Comparison of ENCODE assay signal across 11 cellular contexts in the genomic region with DNA sequence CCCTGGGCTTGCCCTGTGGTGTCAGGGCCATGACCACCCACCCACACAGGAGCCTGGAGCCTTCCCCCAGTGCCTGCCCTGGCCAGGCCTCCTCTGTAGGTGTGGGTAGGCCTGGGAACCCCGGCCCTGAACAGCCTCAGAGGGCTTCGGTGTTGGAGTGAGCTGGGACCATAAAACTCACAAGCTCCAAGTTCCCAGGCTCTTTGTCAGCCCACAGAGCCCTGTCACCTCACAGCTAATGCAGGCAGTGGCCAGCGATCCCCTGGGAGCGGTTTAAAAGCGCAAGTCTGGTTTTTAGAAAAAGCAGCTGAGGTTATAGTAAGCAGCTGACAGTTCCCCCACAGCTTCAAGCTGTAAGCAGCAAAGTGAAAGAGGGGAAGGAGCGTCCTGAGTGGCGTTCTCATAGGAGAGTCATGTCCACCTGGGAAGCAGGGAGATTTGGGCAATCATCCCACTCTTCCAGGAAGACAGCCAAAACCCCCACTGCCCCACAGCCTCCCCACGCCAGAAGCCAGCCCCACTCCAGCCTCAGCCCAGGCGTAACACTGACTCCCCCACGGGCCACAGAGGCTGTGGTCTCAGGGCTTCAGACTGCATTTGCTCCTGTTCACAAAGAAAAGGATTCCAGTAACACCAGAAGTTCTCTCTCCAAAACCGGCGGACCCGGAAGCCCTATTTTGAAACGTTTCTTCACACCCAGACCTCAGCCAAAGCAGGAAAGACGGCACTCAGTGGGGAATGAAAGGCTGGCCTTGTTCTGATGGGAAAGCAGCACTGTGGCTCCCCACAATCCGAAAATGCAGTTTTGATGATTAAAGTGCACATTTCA. TPM values are rescaled to one million over a fixed set of nuclear protein-coding genes. Genes with fewer than 3 reads are reported as not detected.
A peak's percentile ranks its signal among the peaks of the same experiment; 100 is the strongest.
DNase-seq lines count a peak whose midpoint lies in the region; ATAC-seq, FAIRE-seq and TF ChIP-seq lines count a peak whose summit lies in the region.
"Had no signal": no experiment of that assay in that cellular context is flagged by ENCODE, and none has a peak within 500 bp of the region (broad histone marks: within the 10 kb centered on the region; RNA-seq: fewer than 3 reads in every experiment).

No MANE protein-coding gene starts in this region.

- H4K20me1 ChIP-seq in H9 (ENCODE audit: control insufficient read depth, insufficient read depth, insufficient read length) (no peaks in the 10 kb centered on the region), GM12878 (ENCODE audit: control insufficient read depth, insufficient read depth) (no peaks in the 10 kb centered on the region)

- H4K5ac ChIP-seq in H9 (ENCODE audit: insufficient read length, low read depth, low read length) = no peak overlapping the region

- TF ChIP-seq CTCF in H9 (conservative IDR thresholded peaks at IDR 0.05) (no peak), GM12878 (IDR thresholded peaks at IDR 0.05 in 2 of 3, conservative IDR thresholded peaks at IDR 0.05 in 1 of 3; ENCODE audit: control insufficient read depth in 2 of 3, extremely low read depth in 1 of 3, insufficient read depth in 1 of 3, low read depth in 3 of 3, low read length in 3 of 3) (no peak)

- H4K8ac ChIP-seq in H9 (replicated peaks; ENCODE audit: insufficient read length, low read depth, low read length) = no peak overlapping the region

- H3K4ac ChIP-seq in H9 (ENCODE audit: low read depth, low read length) = no peak overlapping the region

- no peak overlapping the region for H2BK5ac ChIP-seq in H9 (ENCODE audit: insufficient read length, low read length)

- no peaks in the 10 kb centered on the region for H3K9me3 ChIP-seq in H9 (ENCODE audit: control insufficient read depth, low read depth, low read length)
- H3K9me3 ChIP-seq in GM12878 (replicated peaks; ENCODE audit: control insufficient read depth, insufficient read depth, low read length) = peaks cover 10% of the 10 kb centered on the region; the same call in 2 of the 3 replicates

- H3K4me1 ChIP-seq in H9 (ENCODE audit: insufficient read depth, low read length) (no peaks in the 10 kb centered on the region), GM12878 (ENCODE audit: control insufficient read depth, insufficient read depth, low read length) (peaks cover 22% of the 10 kb centered on the region)

- no peak overlapping the region for H2AK5ac ChIP-seq in H9 (ENCODE audit: insufficient read length, low read length)

- no TSS peak for BruUV-seq in GM12878 (replicated peaks; lab: Mats Ljungman, UMichigan)

- peak overlapping the region; percentile 46 to 82 (median 79); a peak in 4 of 7 replicates for H3K27ac Mint-ChIP-seq in H9
- H3K27ac Mint-ChIP-seq: stimulated activated naive CD8-positive, alpha-beta T cell treated with anti-CD3 and anti-CD28 coated beads, Interleukin-15, Interleukin-2, amounts not matched to agents 100 ng/mL and 50 ng/mL, for 24 hours had no signal

- H3K9ac ChIP-seq in H9 (ENCODE audit: extremely low read depth, insufficient read length, low read length) (no peak overlapping the region), GM12878 (ENCODE audit: control insufficient read depth, insufficient read depth, low read length) (no peak overlapping the region)

- no peak overlapping the region for H2BK20ac ChIP-seq in H9 (ENCODE audit: low read depth, low read length, poor library complexity, severe bottlenecking)

- WGBS in H9 (ENCODE audit: extremely low coverage, insufficient read length, low lambda C conversion rate) = no CpG with 5 or more reads among the region's 16 CpGs
- 38% methylated on average over 16 of the region's 16 CpGs for WGBS in GM12878 (ENCODE audit: insufficient coverage, insufficient replicate concordance, low lambda C conversion rate, missing lambda C conversion rate)

- CTCF ChIA-PET in GM12878 (lab: Yijun Ruan, JAX) = interaction anchor here (0.9 to 1.8 kb wide), 6 partner anchors 12 to 94 kb away, joined by 3 to 8 read pairs (median 4); no protein-coding TSS in a partner anchor

- H3K56ac ChIP-seq in H9 (ENCODE audit: insufficient read length, low read depth, low read length) = no peak overlapping the region

- no peak overlapping the region for H2BK120ac ChIP-seq in H9 (ENCODE audit: low read depth, low read length, poor library complexity, severe bottlenecking)

- H3K27me3 Mint-ChIP-seq in H9 (ENCODE audit: low read depth) = peaks cover 24% of the 10 kb centered on the region

- intact Hi-C loops in GM12878 (cut with micrococcal nuclease; ENCODE audit: unreplicated experiment) = no loop called here

- H2AFZ ChIP-seq in H9 (ENCODE audit: low read length) (no peak overlapping the region), GM12878 (ENCODE audit: control insufficient read depth, low read depth, low read length) (peak overlapping the region; percentile 21; the same call in 1 of the 2 replicates)

- RAD21 ChIA-PET in GM12878 (lab: Charles Lee; ENCODE audit: unreplicated experiment) = interaction anchor here (0.6 to 2.1 kb wide), 9 partner anchors 20 to 1354 kb away, joined by 3 to 14 read pairs (median 3); no protein-coding TSS in a partner anchor

- no peak overlapping the region for H3K23ac ChIP-seq in H9 (ENCODE audit: insufficient read length, low read depth, low read length)

- no peak for TF ChIP-seq POLR2A in GM12878 (IDR thresholded peaks at IDR 0.05; ENCODE audit: low read depth, low read length)

- TF ChIP-seq EP300 in GM12878 (IDR thresholded peaks at IDR 0.05; ENCODE audit: borderline replicate concordance in 1 of 2, control insufficient read depth in 1 of 2, low read depth in 2 of 2, low read length in 2 of 2) = peak; percentile 17 to 60; a peak in 1 of 4 replicates

- no peaks in the 10 kb centered on the region for H3K23me2 ChIP-seq in H9 (ENCODE audit: insufficient read length, low read depth, low read length, poor library complexity, severe bottlenecking)

- H3K27ac ChIP-seq in H9 (ENCODE audit: insufficient read length, low read depth, low read length) (no peak overlapping the region), GM12878 (ENCODE audit: control insufficient read depth, insufficient read depth) (no peak overlapping the region), skin epidermis (peak overlapping the region in 20 of 21 experiments; percentile 8 to 82 (median 62))

- H3K36me3 Mint-ChIP-seq in H9 (ENCODE audit: insufficient read depth in 1 of 3, low read depth in 3 of 3) = peaks cover 0 to 10% (median 2%) of the 10 kb centered on the region in 3 experiments; a peak in 2 of 7 replicates

- no peak overlapping the region for H3K4me3 Mint-ChIP-seq in H9
- H3K4me3 Mint-ChIP-seq: stimulated activated naive CD8-positive, alpha-beta T cell treated with anti-CD3 and anti-CD28 coated beads, Interleukin-15, Interleukin-2, amounts not matched to agents 100 ng/mL and 50 ng/mL, for 24 hours had no signal

- no peak for DNase-seq in H9
- peak; percentile 67 for DNase-seq in GM12878 (ENCODE audit: low read depth, low spot score)
- DNase-seq in iris pigment epithelial cell (ENCODE audit: low read depth) = peak; percentile 42
- DNase-seq in stimulated activated CD4-positive, alpha-beta T cell treated with anti-CD3 and anti-CD28 coated beads, Interleukin-4, amount 100 ng/mL, for 24 hours = no peak
- no peak for DNase-seq in activated effector memory CD4-positive, alpha-beta T cell treated with anti-CD3 and anti-CD28 coated beads, Interleukin-2, amount 50 U/mL, for 16 hours
- DNase-seq in NCI-H2029 (lab: John Stamatoyannopoulos, UW) = no peak
- DNase-seq: NCI-H524 had no signal

- no peaks in the 10 kb centered on the region for H3K79me2 ChIP-seq in H9 (ENCODE audit: insufficient read depth, low read length)
- no peaks in the 10 kb centered on the region for H3K79me2 ChIP-seq in GM12878 (ENCODE audit: control insufficient read depth, insufficient read depth, low read length)

- H3K4me2 ChIP-seq in H9 (ENCODE audit: insufficient read depth, insufficient read length, low read length) (no peak overlapping the region), GM12878 (ENCODE audit: control insufficient read depth, insufficient read depth) (no peak overlapping the region; the same call in 1 of the 2 replicates)

- POLR2A ChIA-PET in GM12878 (lab: Charles Lee) = interaction anchor here (0.7 to 2.3 kb wide), 2 partner anchors 21 to 105 kb away, joined by 3 to 12 read pairs; no protein-coding TSS in a partner anchor

- H4K91ac ChIP-seq in H9 (ENCODE audit: insufficient read length, low read depth, low read length) = no peak overlapping the region

- H3K79me1 ChIP-seq in H9 (ENCODE audit: insufficient read depth, low read depth, low read length, poor library complexity, severe bottlenecking) = no peaks in the 10 kb centered on the region

- H3T11ph ChIP-seq in H9 (ENCODE audit: low read length) = no peak overlapping the region

- no peak overlapping the region for H2BK12ac ChIP-seq in H9 (ENCODE audit: insufficient read length, low read depth, low read length)

- ATAC-seq in GM12878 (peak; percentile 75), GM18517 (IDR thresholded peaks at IDR 0.05; ENCODE audit: unreplicated experiment) (no peak)

- H3K27me3 ChIP-seq in H9 (ENCODE audit: insufficient read depth, low read length) = no peaks in the 10 kb centered on the region
- peaks cover 0 to 2% of the 10 kb centered on the region in 2 experiments; a peak in 1 of 4 replicates for H3K27me3 ChIP-seq in GM12878 (replicated peaks in 1 of 2; ENCODE audit: control insufficient read depth in 2 of 2, insufficient read depth in 2 of 2, low read length in 1 of 2)

- no peak for FAIRE-seq in GM12878 (lab: Jason Lieb, UNC)
- FAIRE-seq: TTC549 had no signal

- H3K14ac ChIP-seq in H9 (ENCODE audit: insufficient read depth, low read length) = no peak overlapping the region

- no peak for TF ChIP-seq RAD21 in GM12878 (IDR thresholded peaks at IDR 0.05; ENCODE audit: insufficient read depth, low read depth, low read length)

- H3K9me3 Mint-ChIP-seq in H9 = peaks cover 5 to 9% of the 10 kb centered on the region in 2 experiments

- no peaks in the 10 kb centered on the region for H3K36me3 ChIP-seq in GM12878 (ENCODE audit: control insufficient read depth in 2 of 2, insufficient read depth in 2 of 2, low read length in 1 of 2)

- SMC1A ChIA-PET in GM12878 (lab: Charles Lee; ENCODE audit: uncharacterized antibody, unreplicated experiment) = interaction anchor here (0.7 to 6.0 kb wide), 12 partner anchors 10 to 633 kb away, joined by 3 to 41 read pairs (median 4); no protein-coding TSS in a partner anchor

- in situ Hi-C loops in GM12878 (cut with MboI) = loop anchor here (25.0 kb wide), 1 partner anchor 1362 kb away; no protein-coding TSS in a partner anchor

- no peak overlapping the region for H3K18ac ChIP-seq in H9 (ENCODE audit: insufficient read length, low read depth, low read length)

- no peak overlapping the region for H3K4me3 ChIP-seq in GM12878
- H3K4me3 ChIP-seq in skin epidermis = no peak overlapping the region

- no peak overlapping the region for H2BK15ac ChIP-seq in H9 (ENCODE audit: low read depth, low read length)

- peaks cover 33 to 34% of the 10 kb centered on the region in 2 experiments for H3K4me1 Mint-ChIP-seq in H9

RNA-seq across cellular contexts. Expression of gene FOXC1, which starts 34.3 kb away (rescaled TPM):
- total RNA-seq in H9 (2021) (0.04 TPM in 1 of 2 replicates, not detected in the other), GM12878 (2014; rRNA removed) (0.38 and 0.51 TPM in 2 replicates), GM12878 (2014; rRNA removed; fragmentation: Illumina TruSeq; extraction: Trizol) (0.37 and 0.45 TPM in 2 replicates), GM12878 (2021) (1.5 and 1.7 TPM in 2 replicates)
- total RNA-seq in GM12878 (2013; cell fraction: nucleolus; rRNA removed) = not detected in 2 replicates
- 0.26 TPM for polyA plus RNA-seq in GM12878 (2011; ENCODE audit: low read depth)
- polyA plus RNA-seq in GM12878 (2011; rRNA removed) (0.17 and 0.26 TPM in 2 replicates), GM12878 (2014; fragmentation: Illumina TruSeq; extraction: Trizol) (0.81 and 0.97 TPM in 2 replicates), GM12878 (2014; fragmentation: Nextera tagmentation; extraction: Ambion mirVana) (under 1 TPM; 0.13 to 0.26 TPM), GM12878 (2014; rRNA removed) (0.60 and 0.94 TPM in 2 replicates), GM12878 (2016; fragmentation: Nextera tagmentation; extraction: Ambion mirVana) (not detected)
- polyA plus RNA-seq in GM12878 (2011; cell fraction: cytosol; rRNA removed) = 0.07 and 0.17 TPM in 2 replicates
- 0.19 and 0.31 TPM in 2 replicates for polyA plus RNA-seq in GM12878 (2011; cell fraction: nucleus; rRNA removed)
- polyA plus RNA-seq in GM12878 (2012) = 0.24 and 0.38 TPM in 2 replicates
- polyA minus RNA-seq in GM12878 (2011; rRNA and poly(A)+ RNA removed) = 0.15 TPM in 1 of 2 replicates, not detected in the other
- polyA minus RNA-seq in GM12878 (2011; cell fraction: cytosol; rRNA and poly(A)+ RNA removed) = 0.53 and 0.83 TPM in 2 replicates
- 0.12 and 0.57 TPM in 2 replicates for polyA minus RNA-seq in GM12878 (2011; cell fraction: nucleus; rRNA and poly(A)+ RNA removed)

Comparison
In these comparisons a context has a peak if more than half of its experiments do, and no peak if none do; other contexts are left out.
1. DNase-seq: peak in GM12878 (single experiment) and iris pigment epithelial cell (single experiment); none in H9 (single experiment), stimulated activated CD4-positive, alpha-beta T cell treated with anti-CD3 and anti-CD28 coated beads, Interleukin-4, amount 100 ng/mL, for 24 hours (single experiment), activated effector memory CD4-positive, alpha-beta T cell treated with anti-CD3 and anti-CD28 coated beads, Interleukin-2, amount 50 U/mL, for 16 hours (single experiment) and NCI-H2029 (single experiment).
2. H3K27ac ChIP-seq: peak in skin epidermis (20 of 21); none in H9 (single experiment) and GM12878 (single experiment).